ENCODE assay signal across 8 cellular contexts in genomic region chr11:45843158-45843924, GRCh38. TPM values are rescaled to one million over a fixed set of nuclear protein-coding genes. Genes with fewer than 3 reads are reported as not detected.
DNase-seq lines count a peak whose midpoint lies in the region; ATAC-seq and TF ChIP-seq lines count a peak whose summit lies in the region.

No MANE protein-coding gene starts in this region.

- H3K27me3 Mint-ChIP-seq in CD4-positive, alpha-beta memory T cell: peaks cover 0 to 3% of the 10 kb centered on the region in 2 donors
- peaks cover 4% of the 10 kb centered on the region for H3K27me3 Mint-ChIP-seq in HFFc6 (ENCODE audit: insufficient read depth)

- CTCF ChIA-PET in CD4-positive, alpha-beta memory T cell (lab: Charles Lee; ENCODE audit: partially characterized antibody): interaction anchor here (0.6 to 5.9 kb wide), 26 partner anchors 8 to 402 kb away, joined by 3 to 34 read pairs (median 5); partner anchors contain the start of genes PEX16 and SLC35C1

- peak; percentile 98 for TF ChIP-seq CTCF in HFFc6 (IDR thresholded peaks at IDR 0.05)
- TF ChIP-seq CTCF in kidney epithelial cell (IDR thresholded peaks at IDR 0.05; ENCODE audit: insufficient read depth, low read length, poor library complexity, severe bottlenecking): peak; percentile 97

- H3K27ac ChIP-seq in CD4-positive, alpha-beta memory T cell (ENCODE audit: low read depth, low read length): peak overlapping the region; percentile 61

- DNase-seq in CD4-positive, alpha-beta memory T cell: peak; percentile 91 to 96 (median 95)
- peak; percentile 92 for DNase-seq in HFFc6
- DNase-seq in NCI-H460 (ENCODE audit: extremely low read depth, low read depth): peak; percentile 66
- peak; percentile 82 for DNase-seq in activated CD4-positive, CD25-positive, alpha-beta regulatory T cell treated with anti-CD3 and anti-CD28 coated beads, Interleukin-2, amount 50 U/mL, for 72 hours
- DNase-seq in central memory CD4-positive, alpha-beta T cell: peak; percentile 95
- no peak for DNase-seq in kidney epithelial cell (ENCODE audit: low read depth)
- DNase-seq in stimulated activated CD4-positive, alpha-beta T cell treated with anti-CD3 and anti-CD28 coated beads, Interleukin-15, amount 100 ng/mL, for 1 hour (ENCODE audit: low read depth in 1 of 2, low spot score in 1 of 2): peak; percentile 68 to 69

- intact Hi-C loops in CD4-positive, alpha-beta memory T cell (cut with micrococcal nuclease): loop anchor here (1.0 to 10.0 kb wide), 4 partner anchors 72 to 1421 kb away; no protein-coding TSS in a partner anchor

- H3K4me1 ChIP-seq in CD4-positive, alpha-beta memory T cell (ENCODE audit: insufficient read depth, low read length): peaks cover 19% of the 10 kb centered on the region

- peak overlapping the region; percentile 77 to 98 (median 92) for H3K27ac Mint-ChIP-seq in CD4-positive, alpha-beta memory T cell
- peak overlapping the region; percentile 89 for H3K27ac Mint-ChIP-seq in HFFc6

- peaks cover 10 to 38% (median 26%) of the 10 kb centered on the region in 4 donors for H3K4me1 Mint-ChIP-seq in CD4-positive, alpha-beta memory T cell
- peaks cover 24% of the 10 kb centered on the region for H3K4me1 Mint-ChIP-seq in HFFc6 (ENCODE audit: low read depth)

- H3K27me3 ChIP-seq in CD4-positive, alpha-beta memory T cell (ENCODE audit: insufficient read depth, low read length): no peaks in the 10 kb centered on the region
- peaks cover 3% of the 10 kb centered on the region for H3K27me3 ChIP-seq in kidney epithelial cell (ENCODE audit: control insufficient read depth, insufficient read depth, low read length)

- peak overlapping the region; percentile 2 to 73 (median 18) for H3K4me3 Mint-ChIP-seq in CD4-positive, alpha-beta memory T cell
- H3K4me3 Mint-ChIP-seq in HFFc6: peak overlapping the region; percentile 75

- peaks cover 0 to 5% (median 0%) of the 10 kb centered on the region in 8 donors for H3K9me3 Mint-ChIP-seq in CD4-positive, alpha-beta memory T cell
- H3K9me3 Mint-ChIP-seq in HFFc6: no peaks in the 10 kb centered on the region

- POLR2A ChIA-PET in CD4-positive, alpha-beta memory T cell (lab: Charles Lee; ENCODE audit: partially characterized antibody): interaction anchor here (0.6 to 5.7 kb wide), 4 partner anchors 9 to 72 kb away, joined by 3 to 38 read pairs (median 3); partner anchors contain the start of gene SLC35C1

- ATAC-seq in GM19395 (IDR thresholded peaks at IDR 0.05; ENCODE audit: unreplicated experiment): no peak

- H3K9me3 ChIP-seq in CD4-positive, alpha-beta memory T cell (ENCODE audit: control insufficient read depth in 1 of 2, low read length in 2 of 2): no peaks in the 10 kb centered on the region

- no peaks in the 10 kb centered on the region for H3K36me3 ChIP-seq in CD4-positive, alpha-beta memory T cell (ENCODE audit: insufficient read depth, low read length)
- no peaks in the 10 kb centered on the region for H3K36me3 ChIP-seq in kidney epithelial cell (ENCODE audit: control insufficient read depth, insufficient read depth, low read length)

- H3K36me3 Mint-ChIP-seq in CD4-positive, alpha-beta memory T cell: peaks cover 0 to 5% of the 10 kb centered on the region in 2 donors
- no peaks in the 10 kb centered on the region for H3K36me3 Mint-ChIP-seq in HFFc6 (ENCODE audit: low read depth)

- no peak overlapping the region for H3K4me3 ChIP-seq in CD4-positive, alpha-beta memory T cell (ENCODE audit: low read length in 2 of 2)
- no peak overlapping the region for H3K4me3 ChIP-seq in kidney epithelial cell (ENCODE audit: low read depth, low read length)

RNA-seq across cellular contexts. Expression of gene CRY2, which starts 3.9 kb away (rescaled TPM):
- 10 to 100 TPM; 66.0 to 67.4 TPM for total RNA-seq in CD4-positive, alpha-beta memory T cell
- polyA plus RNA-seq in CD4-positive, alpha-beta memory T cell: 10 to 100 TPM; 22.6 to 28.9 TPM
- total RNA-seq in HFFc6 (2021; fragmentation: NEBNext Ultra II Directional; extraction: Animal tissue kit (Norgen Biotek cat#: 25700)): 10 to 100 TPM; 12.5 to 16.4 (median 14.1) TPM
- total RNA-seq in NCI-H460 (2014; rRNA removed; shearing (Covaris generic)): 2.5 and 2.8 TPM in 2 replicates
- 6.6 and 8.6 TPM in 2 replicates for polyA plus RNA-seq in NCI-H460 (2014; cell fraction: nucleus; rRNA removed)
- total RNA-seq in kidney epithelial cell: 8.5 and 9.1 TPM in 2 replicates

RNA-seq across cellular contexts. Expression of gene SLC35C1, which starts 38.4 kb away (rescaled TPM):
- 10 to 100 TPM; 20.3 to 21.5 TPM for total RNA-seq in CD4-positive, alpha-beta memory T cell
- 10 to 100 TPM; 18.6 to 19.9 TPM for polyA plus RNA-seq in CD4-positive, alpha-beta memory T cell
- total RNA-seq in HFFc6 (2021; fragmentation: NEBNext Ultra II Directional; extraction: Animal tissue kit (Norgen Biotek cat#: 25700)): 10 to 100 TPM; 24.2 to 29.6 (median 27.4) TPM
- 4.5 and 4.9 TPM in 2 replicates for total RNA-seq in NCI-H460 (2014; rRNA removed; shearing (Covaris generic))
- 4.9 and 6.6 TPM in 2 replicates for polyA plus RNA-seq in NCI-H460 (2014; cell fraction: nucleus; rRNA removed)
- total RNA-seq in kidney epithelial cell: 19.8 and 25.4 TPM in 2 replicates

RNA-seq across cellular contexts. Expression of gene MAPK8IP1, which starts 42.1 kb away (rescaled TPM):
- total RNA-seq in CD4-positive, alpha-beta memory T cell: under 1 TPM; 0.73 to 0.86 TPM
- under 1 TPM; 0.06 to 0.08 TPM for polyA plus RNA-seq in CD4-positive, alpha-beta memory T cell
- total RNA-seq in HFFc6 (2021; fragmentation: NEBNext Ultra II Directional; extraction: Animal tissue kit (Norgen Biotek cat#: 25700)): 10 to 100 TPM in 1 of 6 experiments, 1 to 10 TPM in 5; 7.4 to 10.0 (median 8.7) TPM
- total RNA-seq in NCI-H460 (2014; rRNA removed; shearing (Covaris generic)): 0.35 and 0.52 TPM in 2 replicates
- polyA plus RNA-seq in NCI-H460 (2014; cell fraction: nucleus; rRNA removed): 0.31 and 1.0 TPM in 2 replicates
- 13.2 and 14.8 TPM in 2 replicates for total RNA-seq in kidney epithelial cell
